21 cellular contexts compared by ENCODE assay signal in the genomic region with DNA sequence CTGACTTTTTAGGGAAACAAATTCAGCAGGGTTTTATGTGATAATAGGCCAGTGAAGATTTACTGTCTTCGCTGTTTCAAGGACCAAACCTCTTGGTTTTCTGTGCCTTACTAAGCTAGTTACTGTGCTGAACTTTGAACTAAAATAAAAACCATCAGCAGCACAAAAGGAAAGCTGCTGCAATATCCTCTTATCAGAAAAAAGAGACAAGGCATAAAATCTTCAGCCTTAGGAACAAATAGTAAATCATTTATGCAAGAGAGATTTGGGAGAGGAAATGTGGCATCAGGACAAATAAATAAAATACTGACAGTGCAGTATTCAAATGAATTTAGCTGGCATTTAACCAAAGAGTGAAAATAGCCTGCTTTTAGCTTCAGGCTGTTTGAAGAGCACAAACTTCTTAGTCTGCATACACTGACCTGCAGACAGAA.
DNase-seq lines count a peak whose midpoint lies in the region; ATAC-seq, FAIRE-seq and TF ChIP-seq lines count a peak whose summit lies in the region.
"Had no signal": no experiment of that assay in that cellular context is flagged by ENCODE, and none has a peak within 500 bp of the region (broad histone marks: within the 10 kb centered on the region; RNA-seq: fewer than 3 reads in every experiment).

No MANE protein-coding gene starts in this region.

- TF ChIP-seq POLR2A in vagina (IDR thresholded peaks at IDR 0.05) (no peak), prostate gland (IDR thresholded peaks at IDR 0.05) (no peak)

- H3K4me3 ChIP-seq in cardiac muscle cell: no peak overlapping the region
- H3K4me3 ChIP-seq in right atrium auricular region: no peak overlapping the region
- H3K4me3 ChIP-seq in vagina: no peak overlapping the region
- H3K4me3 ChIP-seq in prostate gland: no peak overlapping the region
- H3K4me3 ChIP-seq: left lung, psoas muscle had no signal

- peaks cover 3% of the 10 kb centered on the region for H3K36me3 Mint-ChIP-seq in mesothelial cell of epicardium

- no peaks in the 10 kb centered on the region for H3K36me3 ChIP-seq in cardiac muscle cell
- H3K36me3 ChIP-seq in right atrium auricular region: no peaks in the 10 kb centered on the region
- H3K36me3 ChIP-seq in vagina: no peaks in the 10 kb centered on the region
- H3K36me3 ChIP-seq in prostate gland: no peaks in the 10 kb centered on the region
- H3K36me3 ChIP-seq: left lung had no signal

- intact Hi-C loops in vagina (cut with DNase I) (no loop called here), prostate gland (cut with DNase I) (no loop called here)

- H3K9me3 Mint-ChIP-seq in mesothelial cell of epicardium: peaks cover 26% of the 10 kb centered on the region

- H3K4me3 Mint-ChIP-seq in mesothelial cell of epicardium: no peak overlapping the region
- H3K4me3 Mint-ChIP-seq: activated B cell treated with CpG ODN at 0.5 μM for 24 hours, T-helper 17 cell had no signal

- H3K4me1 ChIP-seq in cardiac muscle cell (ENCODE audit: low read depth) (peaks cover 25% of the 10 kb centered on the region), right atrium auricular region (peaks cover 0 to 4% of the 10 kb centered on the region in 2 donors), vagina (peaks cover 18% of the 10 kb centered on the region), prostate gland (replicated peaks) (no peaks in the 10 kb centered on the region)
- H3K4me1 ChIP-seq: left lung, psoas muscle had no signal

- no peaks in the 10 kb centered on the region for H3K27me3 ChIP-seq in cardiac muscle cell
- no peaks in the 10 kb centered on the region for H3K27me3 ChIP-seq in right atrium auricular region
- no peaks in the 10 kb centered on the region for H3K27me3 ChIP-seq in vagina
- H3K27me3 ChIP-seq in prostate gland (replicated peaks; ENCODE audit: insufficient read depth): no peaks in the 10 kb centered on the region
- H3K27me3 ChIP-seq: left lung had no signal

- H3K27me3 Mint-ChIP-seq in mesothelial cell of epicardium (ENCODE audit: low read depth): no peaks in the 10 kb centered on the region
- H3K27me3 Mint-ChIP-seq: activated B cell treated with CpG ODN at 0.5 μM for 24 hours, T-helper 17 cell had no signal

- no peaks in the 10 kb centered on the region for H3K9me3 ChIP-seq in cardiac muscle cell (ENCODE audit: low read depth)
- no peaks in the 10 kb centered on the region for H3K9me3 ChIP-seq in right atrium auricular region
- no peaks in the 10 kb centered on the region for H3K9me3 ChIP-seq in vagina
- no peaks in the 10 kb centered on the region for H3K9me3 ChIP-seq in prostate gland
- H3K9me3 ChIP-seq: psoas muscle had no signal

- ATAC-seq in HG03108 (IDR thresholded peaks at IDR 0.05; ENCODE audit: unreplicated experiment): no peak
- ATAC-seq: left lung, psoas muscle, Right ventricle myocardium inferior, T-helper 17 cell had no signal

- peak overlapping the region; percentile 93 for H3K27ac Mint-ChIP-seq in mesothelial cell of epicardium
- H3K27ac Mint-ChIP-seq: activated B cell treated with CpG ODN at 0.5 μM for 24 hours, T-helper 17 cell had no signal

- TF ChIP-seq CTCF in cardiac muscle cell (IDR thresholded peaks at IDR 0.05; ENCODE audit: low read depth, low read length) (no peak), right atrium auricular region (IDR thresholded peaks at IDR 0.05) (no peak), mesothelial cell of epicardium (IDR thresholded peaks at IDR 0.05; ENCODE audit: unreplicated experiment) (no peak), vagina (IDR thresholded peaks at IDR 0.05) (no peak), prostate gland (IDR thresholded peaks at IDR 0.05) (no peak)

- H3K4me1 Mint-ChIP-seq in mesothelial cell of epicardium: peaks cover 25% of the 10 kb centered on the region
- H3K4me1 Mint-ChIP-seq: activated B cell treated with CpG ODN at 0.5 μM for 24 hours, T-helper 17 cell had no signal

- H3K27ac ChIP-seq in cardiac muscle cell (peak overlapping the region; percentile 18), right atrium auricular region (no peak overlapping the region), vagina (peak overlapping the region; percentile 54), prostate gland (no peak overlapping the region)
- H3K27ac ChIP-seq: left lung, psoas muscle had no signal

- WGBS in prostate gland: 40% methylated on average over 1 of the region's 1 CpG

- FAIRE-seq in endometrium (lab: Jason Lieb, UNC): peak; percentile 86

- DNase-seq in cardiac muscle cell (ENCODE audit: low read depth in 1 of 2, low spot score in 1 of 2): no peak
- DNase-seq in right atrium auricular region (ENCODE audit: low spot score): no peak
- no peak for DNase-seq in mesothelial cell of epicardium (ENCODE audit: low spot score in 2 of 2, unreplicated experiment in 2 of 2)
- DNase-seq in vagina (ENCODE audit: extremely low spot score in 2 of 2): no peak
- no peak for DNase-seq in prostate gland (ENCODE audit: low spot score)
- no peak for DNase-seq in hypothalamus (lab: John Stamatoyannopoulos, UW)
- DNase-seq: activated B cell treated with CpG ODN at 0.5 μM for 24 hours; activated effector memory CD4-positive, alpha-beta T cell treated with Interleukin-2 at 50 U/mL for 16 hours; amygdala; cerebellar nuclear complex; effector memory CD4-positive, alpha-beta T cell; left lung; NCI-H187; NCI-H446; psoas muscle; stimulated activated CD4-positive, alpha-beta T cell treated with anti-CD3 and anti-CD28 coated beads, Interleukin-15, amount 100 ng/mL, for 24 hours; stimulated activated naive CD4-positive, alpha-beta T cell treated with Interleukin-2 at 50 U/mL for 16 hours; T-helper 17 cell had no signal

Comparison
In these comparisons a context has a peak if more than half of its experiments do, and no peak if none do; other contexts are left out.
1. H3K27ac ChIP-seq: peak in cardiac muscle cell (single experiment) and vagina (single experiment); none in right atrium auricular region (0 of 2) and prostate gland (0 of 2).